ENCODE assay signal across 8 cellular contexts in genomic region chrX:33434256-33435092, GRCh38.
DNase-seq lines count a peak whose midpoint lies in the region; ATAC-seq, FAIRE-seq and TF ChIP-seq lines count a peak whose summit lies in the region.

No MANE protein-coding gene starts in this region.

- BruUV-seq in A673 (replicated peaks; lab: Mats Ljungman, UMichigan): no TSS peak

- TF ChIP-seq CTCF in A673 (conservative IDR thresholded peaks at IDR 0.05; ENCODE audit: low read depth, low read length) (peak; percentile 86), Peyer's patch (IDR thresholded peaks at IDR 0.05) (peak; percentile 23 to 60 (median 51))

- DNase-seq in A673 (ENCODE audit: low spot score): peak; percentile 63
- DNase-seq in GM12891 (ENCODE audit: insufficient read length, low spot score): peak; percentile 5
- peak; percentile 17 for DNase-seq in HTR-8/SVneo (ENCODE audit: insufficient read length, low spot score)
- peak in 2 of 3 donors; percentile 21 to 77 for DNase-seq in Peyer's patch
- DNase-seq in astrocyte of the hippocampus (ENCODE audit: low read depth, low spot score): peak; percentile 60
- peak in 39 of 51 donors; percentile 0 to 55 (median 9) for DNase-seq in hypothalamus (lab: John Stamatoyannopoulos, UW)
- peak; percentile 12 for DNase-seq in small intestine

- no peak overlapping the region for H3K27ac ChIP-seq in A673 (ENCODE audit: low read depth, low read length, poor library complexity, severe bottlenecking)
- H3K27ac ChIP-seq in Peyer's patch: no peak overlapping the region
- H3K27ac ChIP-seq in small intestine (ENCODE audit: low read depth in 1 of 2, low read length in 1 of 2): no peak overlapping the region

- H3K4me3 ChIP-seq in A673 (ENCODE audit: low read depth, low read length, poor library complexity, severe bottlenecking): no peak overlapping the region
- H3K4me3 ChIP-seq in Peyer's patch: no peak overlapping the region
- no peak overlapping the region for H3K4me3 ChIP-seq in small intestine (ENCODE audit: low read depth in 1 of 2, low read length in 2 of 2)

- no peak for TF ChIP-seq POLR2A in GM12891 (IDR thresholded peaks at IDR 0.05; ENCODE audit: low read depth, low read length)
- TF ChIP-seq POLR2A in Peyer's patch (IDR thresholded peaks at IDR 0.05): no peak

- CTCF ChIA-PET in A673 (lab: Charles Lee): interaction anchor here (0.5 to 1.2 kb wide), 4 partner anchors 841 to 925 kb away, joined by 3 to 7 read pairs (median 4); no protein-coding TSS in a partner anchor

- no peak for ATAC-seq in HG03045 (IDR thresholded peaks at IDR 0.05; ENCODE audit: unreplicated experiment)

- H3K4me1 ChIP-seq in A673 (ENCODE audit: insufficient read depth, low read length, poor library complexity, severe bottlenecking): no peaks in the 10 kb centered on the region
- no peaks in the 10 kb centered on the region for H3K4me1 ChIP-seq in Peyer's patch
- H3K4me1 ChIP-seq in small intestine (ENCODE audit: control insufficient read depth in 2 of 2, insufficient read depth in 1 of 2, low read depth in 1 of 2, low read length in 1 of 2): no peaks in the 10 kb centered on the region

- FAIRE-seq in GM12891 (lab: Jason Lieb, UNC): peak; percentile 92
- FAIRE-seq in HTR-8/SVneo (lab: Jason Lieb, UNC): no peak
- FAIRE-seq in small intestine (lab: Jason Lieb, UNC): no peak

- H3K9me3 ChIP-seq in A673 (ENCODE audit: low read depth, low read length, poor library complexity, severe bottlenecking) (no peaks in the 10 kb centered on the region), Peyer's patch (no peaks in the 10 kb centered on the region), small intestine (ENCODE audit: control insufficient read depth, low read depth) (no peaks in the 10 kb centered on the region)

- POLR2A ChIA-PET in A673 (lab: Charles Lee; ENCODE audit: low non-redundant PET): no interaction called here

- WGBS in small intestine, 3 donors: 30 to 33% (median 31%) methylated on average over 11 of the region's 11 CpGs

- H3K27me3 ChIP-seq in A673 (replicated peaks; ENCODE audit: insufficient read depth, low read depth, low read length, poor library complexity) (no peaks in the 10 kb centered on the region), Peyer's patch (no peaks in the 10 kb centered on the region), small intestine (ENCODE audit: control insufficient read depth in 2 of 2, insufficient read depth in 2 of 2, low read length in 2 of 2) (no peaks in the 10 kb centered on the region)

- H3K36me3 ChIP-seq in A673 (ENCODE audit: insufficient read depth, low read length, poor library complexity, severe bottlenecking) (no peaks in the 10 kb centered on the region), Peyer's patch (no peaks in the 10 kb centered on the region), small intestine (ENCODE audit: control insufficient read depth in 2 of 2, insufficient read depth in 2 of 2, low read length in 2 of 2) (no peaks in the 10 kb centered on the region)

- intact Hi-C loops in A673 (cut with micrococcal nuclease; ENCODE audit: unreplicated experiment): loop anchor here (1.0 to 5.0 kb wide), 2 partner anchors 848 to 867 kb away; no protein-coding TSS in a partner anchor

TF ChIP-seq in GM12891, 5 proteins besides CTCF, POLR2A, EP300 and RAD21:
- TF ChIP-seq PAX5 (IDR thresholded peaks at IDR 0.05; ENCODE audit: insufficient read depth, low read length, severe bottlenecking) (no peak), POU2F2 (IDR thresholded peaks at IDR 0.05; ENCODE audit: low read depth, low read length) (no peak), TAF1 (IDR thresholded peaks at IDR 0.05; ENCODE audit: low read depth, low read length) (no peak), POLR2AphosphoS5 (IDR thresholded peaks at IDR 0.05; ENCODE audit: low read depth, low read length) (no peak), SPI1 (IDR thresholded peaks at IDR 0.05; ENCODE audit: low read depth, low read length) (no peak)

Comparison
In these comparisons a context has a peak if more than half of its experiments do, and no peak if none do; other contexts are left out.
1. DNase-seq: peak in every context shown above with its lines; median percentile 63 in A673; 60 in astrocyte of the hippocampus; 49 in Peyer's patch; 17 in HTR-8/SVneo; 12 in small intestine; 9 in hypothalamus; 5 in GM12891.